In the genomic region with DNA sequence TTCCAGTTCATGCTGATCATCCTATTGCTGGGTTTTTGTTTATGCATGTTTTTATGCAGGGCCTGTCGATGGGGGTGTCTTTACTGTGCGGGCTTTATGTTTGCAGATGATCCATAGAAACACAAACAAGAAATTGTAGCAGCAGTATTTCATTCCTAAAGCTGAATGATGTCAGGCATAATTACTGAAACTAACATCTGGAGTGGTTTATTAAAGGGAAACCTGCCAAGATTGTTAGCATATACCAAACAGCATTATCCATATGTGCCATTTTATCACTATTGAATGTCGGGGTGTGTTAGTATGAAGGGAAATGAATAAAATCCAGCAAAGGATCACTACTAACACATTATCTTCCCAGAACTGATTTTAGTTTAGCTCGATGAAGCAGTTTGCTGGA, we compare ENCODE assay signal across 24 cellular contexts.
"Had no signal": no experiment of that assay in that cellular context is flagged by ENCODE, and none has a peak within 500 bp of the region (broad histone marks: within the 10 kb centered on the region; RNA-seq: fewer than 3 reads in every experiment).

No MANE protein-coding gene starts in this region.

- DNase-seq: activated CD4-positive, CD25-positive, alpha-beta regulatory T cell treated with anti-CD3 and anti-CD28 coated beads, Interleukin-2, amount 50 U/mL, for 72 hours; activated effector memory CD4-positive, alpha-beta T cell treated with anti-CD3 and anti-CD28 coated beads, Interleukin-2, amount 50 U/mL, for 16 hours; activated naive CD4-positive, alpha-beta T cell treated with anti-CD3 and anti-CD28 coated beads, Interleukin-2, amount 50 U/mL, for 16 hours; activated T-cell treated with anti-CD3 and anti-CD28 coated beads, Interleukin-2, amount 50 U/mL, for 72 hours; cortex of kidney; effector CD4-positive, alpha-beta T cell; glutamatergic neuron; hippocampal formation; left cardiac atrium; natural killer cell; pancreas; right lobe of liver; small intestine; stimulated activated CD4-positive, alpha-beta T cell treated with anti-CD3 and anti-CD28 coated beads, Interleukin-15, amount 100 ng/mL, for 24 hours; stimulated activated CD4-positive, alpha-beta T cell treated with anti-CD3 and anti-CD28 coated beads, Interleukin-4, amount 100 ng/mL, for 1 hour; stomach; T-helper 17 cell; testis had no signal

- H3K9me3 Mint-ChIP-seq: central memory CD8-positive, alpha-beta T cell; type B pancreatic cell had no signal

- H3K36me3 ChIP-seq: ascending aorta, neutrophil, pancreas, right lobe of liver, stomach had no signal

- FAIRE-seq: islet of Langerhans, pancreas had no signal

- H3K27ac Mint-ChIP-seq: activated T-cell treated with anti-CD3 and anti-CD28 coated beads, Interleukin-2, amount 50 U/mL, for 72 hours; natural killer cell; T-helper 17 cell; type B pancreatic cell had no signal

- H3K27ac ChIP-seq: ascending aorta, neutrophil, pancreas, right lobe of liver, stomach, testis, VCaP had no signal

- H3K36me3 Mint-ChIP-seq: natural killer cell, type B pancreatic cell had no signal

- H3K4me1 Mint-ChIP-seq: central memory CD8-positive, alpha-beta T cell; T-helper 17 cell had no signal

- H3K27me3 ChIP-seq: ascending aorta, neutrophil, pancreas, right lobe of liver, stomach, testis had no signal

- H3K4me3 ChIP-seq: ascending aorta, pancreas, right lobe of liver, stomach, testis had no signal

- H3K4me3 Mint-ChIP-seq: activated T-cell treated with anti-CD3 and anti-CD28 coated beads, Interleukin-2, amount 50 U/mL, for 72 hours; central memory CD8-positive, alpha-beta T cell; natural killer cell; T-helper 17 cell; type B pancreatic cell had no signal

- H3K27me3 Mint-ChIP-seq: central memory CD8-positive, alpha-beta T cell; T-helper 17 cell; type B pancreatic cell had no signal

- H3K9me3 ChIP-seq: ascending aorta, neutrophil, pancreas, right lobe of liver, stomach, testis had no signal

- H3K4me1 ChIP-seq: ascending aorta, pancreas, right lobe of liver, testis had no signal
